Comparison of ENCODE assay signal across 10 cellular contexts in the genomic region with DNA sequence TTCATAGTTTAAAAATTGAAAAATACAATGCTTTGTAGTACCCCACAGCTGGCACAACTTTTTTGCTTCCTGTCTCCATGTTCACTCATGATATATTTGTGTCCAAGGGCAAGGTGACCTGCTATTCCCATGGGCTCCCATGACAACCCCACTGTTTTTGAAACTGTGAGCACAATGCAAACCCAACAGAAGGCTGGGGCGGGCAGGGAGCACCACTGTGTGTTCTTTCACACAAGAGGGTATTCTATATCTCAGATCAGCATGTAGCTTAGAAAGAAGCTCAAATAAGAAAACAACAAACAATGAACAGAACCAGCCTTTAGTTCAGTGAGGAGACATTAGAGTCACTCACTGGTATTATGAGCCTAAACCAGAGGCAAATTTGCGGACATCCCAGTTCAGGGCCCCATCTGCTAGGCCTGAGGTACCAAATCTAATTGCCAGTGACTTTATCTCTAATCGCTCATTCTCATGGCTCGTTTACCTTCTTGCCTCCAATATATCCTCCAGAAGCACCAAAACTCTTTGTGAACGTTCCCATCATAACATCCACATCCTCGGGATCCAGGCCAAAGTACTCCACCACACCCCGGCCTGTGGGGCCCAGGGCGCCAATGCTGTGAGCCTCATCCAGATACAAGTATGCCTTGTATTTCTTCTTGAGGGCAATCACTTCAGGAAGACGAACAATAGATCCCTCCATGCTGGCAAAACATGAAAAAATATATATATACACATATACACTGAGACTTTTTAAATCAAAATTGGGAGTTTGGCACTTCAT. TPM values are rescaled to one million over a fixed set of nuclear protein-coding genes. Genes with fewer than 3 reads are reported as not detected.
DNase-seq lines count a peak whose midpoint lies in the region; ATAC-seq, FAIRE-seq and TF ChIP-seq lines count a peak whose summit lies in the region.
"Had no signal": no experiment of that assay in that cellular context is flagged by ENCODE, and none has a peak within 500 bp of the region (broad histone marks: within the 10 kb centered on the region; RNA-seq: fewer than 3 reads in every experiment).

No MANE protein-coding gene starts in this region.

- DNase-seq in dermis blood vessel endothelial cell (peak; percentile 50), putamen (ENCODE audit: low spot score) (peak; percentile 54), uterus (no peak), GM12892 (ENCODE audit: insufficient read length) (no peak)
- DNase-seq: NCI-H146 had no signal

- H3K27ac ChIP-seq in uterus: peak overlapping the region in 1 of 2 donors; percentile 23

- H3K4me3 ChIP-seq in uterus: no peak overlapping the region
- H3K4me3 ChIP-seq: coronary artery had no signal

- no peaks in the 10 kb centered on the region for H3K36me3 ChIP-seq in uterus

- intact Hi-C loops in uterus (cut with DNase I; ENCODE audit: low total_unique reads): no loop called here

- ATAC-seq in GM19438 (IDR thresholded peaks at IDR 0.05; ENCODE audit: low read depth, unreplicated experiment) (peak; percentile 33), HG03196 (IDR thresholded peaks at IDR 0.05; ENCODE audit: unreplicated experiment) (peak; percentile 29), HG03280 (IDR thresholded peaks at IDR 0.05; ENCODE audit: unreplicated experiment) (no peak), GM18861 (IDR thresholded peaks at IDR 0.05; ENCODE audit: unreplicated experiment) (no peak)

- H3K27me3 ChIP-seq in uterus: no peaks in the 10 kb centered on the region

- no peaks in the 10 kb centered on the region for H3K9me3 ChIP-seq in uterus

- FAIRE-seq in GM12892 (lab: Jason Lieb, UNC): no peak

- H3K4me1 ChIP-seq in uterus: no peaks in the 10 kb centered on the region

- TF ChIP-seq CTCF in uterus (IDR thresholded peaks at IDR 0.05): no peak

- no peak for TF ChIP-seq POLR2A in uterus (IDR thresholded peaks at IDR 0.05)
- no peak for TF ChIP-seq POLR2A in GM12892 (IDR thresholded peaks at IDR 0.05; ENCODE audit: low read depth, low read length)

RNA-seq across cellular contexts. Expression of a gene that starts 56.4 kb away (rescaled TPM):
- 0.14 and 0.17 TPM in 2 replicates for total RNA-seq in dermis blood vessel endothelial cell
- 1 to 10 TPM in 1 of 4 donors, under 1 TPM in 1, not detected in 2; 0.69 to 1.5 TPM for total RNA-seq in uterus
- not detected for polyA plus RNA-seq in GM12892 (2012; ENCODE audit: missing spikeins)

Comparison
In these comparisons a context has a peak if more than half of its experiments do, and no peak if none do; other contexts are left out.
1. ATAC-seq: peak in GM19438 (single experiment) and HG03196 (single experiment); none in HG03280 (single experiment) and GM18861 (single experiment).
2. DNase-seq: peak in dermis blood vessel endothelial cell (single experiment) and putamen (single experiment); none in uterus (0 of 2) and GM12892 (single experiment).